ENCODE assay signal across 13 cellular contexts in genomic region chr4:793941-794621, GRCh38. TPM values are rescaled to one million over a fixed set of nuclear protein-coding genes. Genes with fewer than 3 reads are reported as not detected.
DNase-seq lines count a peak whose midpoint lies in the region; ATAC-seq, FAIRE-seq and TF ChIP-seq lines count a peak whose summit lies in the region.
"Had no signal": no experiment of that assay in that cellular context is flagged by ENCODE, and none has a peak within 500 bp of the region (broad histone marks: within the 10 kb centered on the region; RNA-seq: fewer than 3 reads in every experiment).

No MANE protein-coding gene starts in this region.

- CTCF ChIA-PET in CD8-positive, alpha-beta T cell (lab: Charles Lee) = interaction anchor here (0.7 kb wide), 1 partner anchor 14 kb away, joined by 3 read pairs; no protein-coding TSS in a partner anchor
- CTCF ChIA-PET in T-cell (lab: Charles Lee) = interaction anchor here in 1 of 2 donors (0.8 kb wide), 1 partner anchor 10 kb away, joined by 3 read pairs; no protein-coding TSS in a partner anchor

- H3K36me3 ChIP-seq in CD8-positive, alpha-beta T cell (ENCODE audit: insufficient read depth, low read length) = no peaks in the 10 kb centered on the region
- peaks cover 12% of the 10 kb centered on the region for H3K36me3 ChIP-seq in BE2C
- H3K36me3 ChIP-seq: sigmoid colon had no signal

- no peak for TF ChIP-seq CTCF in CD8-positive, alpha-beta T cell (IDR thresholded peaks at IDR 0.05)
- TF ChIP-seq CTCF in BE2C (IDR thresholded peaks at IDR 0.05; ENCODE audit: low read depth, low read length) = no peak

- TF ChIP-seq POLR2A in erythroblast (IDR thresholded peaks at IDR 0.05; ENCODE audit: low read length) = no peak

- FAIRE-seq in GM18507 (lab: Jason Lieb, UNC) = peak; percentile 12

- H3K4me1 Mint-ChIP-seq in CD8-positive, alpha-beta T cell (ENCODE audit: low read depth) = peaks cover 29% of the 10 kb centered on the region
- peaks cover 25 to 31% (median 30%) of the 10 kb centered on the region in 3 donors for H3K4me1 Mint-ChIP-seq in T-cell

- POLR2A ChIA-PET in CD8-positive, alpha-beta T cell (lab: Charles Lee) = interaction anchor here (0.6 to 1.7 kb wide), 3 partner anchors 11 to 164 kb away, joined by 3 to 6 read pairs (median 4); no protein-coding TSS in a partner anchor
- POLR2A ChIA-PET in T-cell (lab: Charles Lee) = no interaction called here

- no peaks in the 10 kb centered on the region for H3K36me3 Mint-ChIP-seq in CD8-positive, alpha-beta T cell
- H3K36me3 Mint-ChIP-seq in T-cell = no peaks in the 10 kb centered on the region

- H3K4me3 ChIP-seq in CD8-positive, alpha-beta T cell (ENCODE audit: low read depth, low read length) = no peak overlapping the region
- H3K4me3 ChIP-seq in BE2C (ENCODE audit: low read depth, low read length) = no peak overlapping the region

- ATAC-seq in CD8-positive, alpha-beta T cell = no peak
- ATAC-seq in T-cell (replicated peaks in 1 of 4) = no peak

- DNase-seq in CD8-positive, alpha-beta T cell = no peak
- DNase-seq in GM18507 (ENCODE audit: extremely low spot score, insufficient read length, low read depth) (no peak), T-cell (no peak), left kidney (ENCODE audit: low read depth, low spot score) (peak; percentile 40), erythroblast (lab: John Stamatoyannopoulos, UW) (no peak), T-helper 1 cell (no peak), BE2C (no peak), kidney tubule cell (ENCODE audit: low spot score) (no peak)
- DNase-seq: activated CD4-positive, alpha-beta T cell treated with anti-CD3 and anti-CD28 coated beads for 48 hours; activated gamma-delta T cell treated with Interleukin-2 at 50 U/mL for 16 hours; KBM-7; NCI-H187; sigmoid colon had no signal

- peaks cover 29% of the 10 kb centered on the region for H3K4me1 ChIP-seq in CD8-positive, alpha-beta T cell (ENCODE audit: insufficient read depth, low read length)
- H3K4me1 ChIP-seq in BE2C = peaks cover 6% of the 10 kb centered on the region

- intact Hi-C loops in CD8-positive, alpha-beta T cell (cut with DNase I, micrococcal nuclease) = no loop called here

- H3K9me3 Mint-ChIP-seq in CD8-positive, alpha-beta T cell = no peaks in the 10 kb centered on the region
- H3K9me3 Mint-ChIP-seq in T-cell = no peaks in the 10 kb centered on the region

- H3K27me3 Mint-ChIP-seq in CD8-positive, alpha-beta T cell (ENCODE audit: low read depth) = peaks cover 31% of the 10 kb centered on the region
- H3K27me3 Mint-ChIP-seq in T-cell = peaks cover 22 to 40% of the 10 kb centered on the region in 2 donors

- peaks cover 23% of the 10 kb centered on the region for H3K27me3 ChIP-seq in CD8-positive, alpha-beta T cell (ENCODE audit: insufficient read depth, low read length)
- no peaks in the 10 kb centered on the region for H3K27me3 ChIP-seq in BE2C

- H3K4me3 Mint-ChIP-seq in CD8-positive, alpha-beta T cell = peak overlapping the region; percentile 47
- peak overlapping the region in 2 of 3 donors; percentile 24 to 61 for H3K4me3 Mint-ChIP-seq in T-cell

- H3K27ac ChIP-seq in CD8-positive, alpha-beta T cell (ENCODE audit: low read depth, low read length) = no peak overlapping the region
- H3K27ac ChIP-seq: sigmoid colon had no signal

- no peaks in the 10 kb centered on the region for H3K9me3 ChIP-seq in CD8-positive, alpha-beta T cell (ENCODE audit: low read length)
- H3K9me3 ChIP-seq in BE2C = no peaks in the 10 kb centered on the region
- H3K9me3 ChIP-seq: sigmoid colon had no signal

- no peak overlapping the region for H3K27ac Mint-ChIP-seq in CD8-positive, alpha-beta T cell
- no peak overlapping the region for H3K27ac Mint-ChIP-seq in T-cell

RNA-seq across cellular contexts. Expression of gene CPLX1, which starts 31.8 kb away (rescaled TPM):
- 1 to 10 TPM; 1.1 to 1.2 TPM for total RNA-seq in CD8-positive, alpha-beta T cell
- total RNA-seq in T-cell = 1 to 10 TPM in 3 of 5 donors, under 1 TPM in 2; 0.73 to 2.6 (median 1.2) TPM
- 71.1 TPM for polyA plus RNA-seq in BE2C (2012; ENCODE audit: insufficient read depth, insufficient read length, low read depth)
